ENCODE assay signal across 25 cellular contexts in genomic region chr20:39347626-39348025, GRCh38.
A peak's percentile ranks its signal among the peaks of the same experiment; 100 is the strongest.
DNase-seq lines count a peak whose midpoint lies in the region; ATAC-seq, FAIRE-seq and TF ChIP-seq lines count a peak whose summit lies in the region.
"Had no signal": no experiment of that assay in that cellular context is flagged by ENCODE, and none has a peak within 500 bp of the region (broad histone marks: within the 10 kb centered on the region; RNA-seq: fewer than 3 reads in every experiment).

No MANE protein-coding gene starts in this region.

- peak; percentile 60 for FAIRE-seq in bronchial epithelial cell (lab: Jason Lieb, UNC)
- FAIRE-seq: A204.1, D721Med, G401.6, GM12891, GM19239 had no signal

- intact Hi-C loops in natural killer cell (cut with micrococcal nuclease) (no loop called here), Caco-2 (cut with micrococcal nuclease; ENCODE audit: unreplicated experiment) (no loop called here)

- CTCF ChIA-PET in Caco-2 (lab: Charles Lee): no interaction called here

- H3K4me3 ChIP-seq in bronchial epithelial cell (ENCODE audit: low read depth, low read length) (no peak overlapping the region), lung (no peak overlapping the region), Caco-2 (ENCODE audit: low read depth, low read length) (no peak overlapping the region)
- H3K4me3 ChIP-seq: BLaER1 had no signal

- TF ChIP-seq CTCF in natural killer cell (IDR thresholded peaks at IDR 0.05) (no peak), bronchial epithelial cell (IDR thresholded peaks at IDR 0.05; ENCODE audit: insufficient read depth, low read length, severe bottlenecking) (no peak), lung (IDR thresholded peaks at IDR 0.05; ENCODE audit: control extremely low read depth, extremely low read depth) (no peak), progenitor cell of endocrine pancreas (IDR thresholded peaks at IDR 0.05; ENCODE audit: unreplicated experiment) (no peak), Caco-2 (IDR thresholded peaks at IDR 0.05; ENCODE audit: insufficient read depth in 1 of 2, low read depth in 1 of 2, low read length in 1 of 2, severe bottlenecking in 1 of 2, unreplicated experiment in 1 of 2) (no peak)

- BruUV-seq in Caco-2 (replicated peaks; lab: Mats Ljungman, UMichigan): no TSS peak

- POLR2A ChIA-PET in Caco-2 (lab: Charles Lee): no interaction called here

- no peak overlapping the region for H3K27ac ChIP-seq in lung (ENCODE audit: low read depth in 1 of 2, low read length in 1 of 2)
- H3K27ac ChIP-seq: BLaER1 had no signal

- peaks cover 2 to 16% of the 10 kb centered on the region in 2 donors for H3K27me3 Mint-ChIP-seq in natural killer cell treated with Interleukin-12 subunit alpha and Interleukin-12 subunit beta and Interleukin-15 and Interleukin-18, amount 100 ng/mL, for 72 hours
- H3K27me3 Mint-ChIP-seq in natural killer cell (ENCODE audit: low read depth in 2 of 2): peaks cover 0 to 3% of the 10 kb centered on the region in 2 donors
- no peaks in the 10 kb centered on the region for H3K27me3 Mint-ChIP-seq in progenitor cell of endocrine pancreas
- H3K27me3 Mint-ChIP-seq in Caco-2 (ENCODE audit: insufficient read depth, unreplicated experiment): peaks cover 11% of the 10 kb centered on the region
- H3K27me3 Mint-ChIP-seq: CD4-positive, CD25-positive, alpha-beta regulatory T cell had no signal

- H3K4me1 ChIP-seq in lung (ENCODE audit: control insufficient read depth in 2 of 2, insufficient read depth in 2 of 2, low read length in 2 of 2): peaks cover 0 to 1% of the 10 kb centered on the region in 2 donors
- H3K4me1 ChIP-seq in Caco-2: no peaks in the 10 kb centered on the region
- H3K4me1 ChIP-seq: BE2C, BLaER1 had no signal

- peak; percentile 44 to 55 for ATAC-seq in natural killer cell treated with Interleukin-12 subunit alpha and Interleukin-12 subunit beta and Interleukin-15 and Interleukin-18, amount 100 ng/mL, for 72 hours
- no peak for ATAC-seq in natural killer cell
- ATAC-seq in lung (ENCODE audit: insufficient read depth, low FRiP score): peak; percentile 19

- no peaks in the 10 kb centered on the region for H3K4me1 Mint-ChIP-seq in natural killer cell treated with Interleukin-12 subunit alpha and Interleukin-12 subunit beta and Interleukin-15 and Interleukin-18, amount 100 ng/mL, for 72 hours (ENCODE audit: low read depth in 2 of 2)
- no peaks in the 10 kb centered on the region for H3K4me1 Mint-ChIP-seq in natural killer cell
- H3K4me1 Mint-ChIP-seq in progenitor cell of endocrine pancreas (ENCODE audit: low read depth): no peaks in the 10 kb centered on the region
- no peaks in the 10 kb centered on the region for H3K4me1 Mint-ChIP-seq in Caco-2 (ENCODE audit: low read depth, unreplicated experiment)
- H3K4me1 Mint-ChIP-seq: CD14-positive monocyte; CD4-positive, alpha-beta memory T cell; CD4-positive, CD25-positive, alpha-beta regulatory T cell; CD8-positive, alpha-beta memory T cell had no signal

- no peaks in the 10 kb centered on the region for H3K36me3 ChIP-seq in bronchial epithelial cell (ENCODE audit: control insufficient read depth, insufficient read depth, low read length)
- no peaks in the 10 kb centered on the region for H3K36me3 ChIP-seq in lung (ENCODE audit: control insufficient read depth in 2 of 2, insufficient read depth in 2 of 2, low read length in 2 of 2)
- no peaks in the 10 kb centered on the region for H3K36me3 ChIP-seq in Caco-2 (ENCODE audit: control insufficient read depth, insufficient read depth, low read length)
- H3K36me3 ChIP-seq: BE2C, BLaER1 had no signal

- H3K27me3 ChIP-seq in bronchial epithelial cell (ENCODE audit: control insufficient read depth, insufficient read depth, low read length) (no peaks in the 10 kb centered on the region), lung (ENCODE audit: control insufficient read depth, insufficient read depth) (no peaks in the 10 kb centered on the region), Caco-2 (replicated peaks; ENCODE audit: control insufficient read depth, insufficient read depth, low read length) (no peaks in the 10 kb centered on the region)
- H3K27me3 ChIP-seq: BE2C, BLaER1 had no signal

- peaks cover 10% of the 10 kb centered on the region for H3K36me3 Mint-ChIP-seq in natural killer cell treated with Interleukin-12 subunit alpha and Interleukin-12 subunit beta and Interleukin-15 and Interleukin-18, amount 100 ng/mL, for 72 hours
- H3K36me3 Mint-ChIP-seq in natural killer cell (peaks cover 11% of the 10 kb centered on the region), progenitor cell of endocrine pancreas (ENCODE audit: insufficient read depth) (no peaks in the 10 kb centered on the region), Caco-2 (ENCODE audit: insufficient read depth, unreplicated experiment) (no peaks in the 10 kb centered on the region)
- H3K36me3 Mint-ChIP-seq: CD14-positive monocyte; CD4-positive, alpha-beta memory T cell; CD4-positive, CD25-positive, alpha-beta regulatory T cell had no signal

- H3K4me3 Mint-ChIP-seq in natural killer cell treated with Interleukin-12 subunit alpha and Interleukin-12 subunit beta and Interleukin-15 and Interleukin-18, amount 100 ng/mL, for 72 hours: no peak overlapping the region
- H3K4me3 Mint-ChIP-seq in natural killer cell: no peak overlapping the region
- no peak overlapping the region for H3K4me3 Mint-ChIP-seq in progenitor cell of endocrine pancreas (ENCODE audit: low read depth)
- H3K4me3 Mint-ChIP-seq in Caco-2 (ENCODE audit: unreplicated experiment): no peak overlapping the region
- H3K4me3 Mint-ChIP-seq: CD14-positive monocyte; CD4-positive, alpha-beta memory T cell; CD4-positive, CD25-positive, alpha-beta regulatory T cell; CD8-positive, alpha-beta memory T cell had no signal

- H3K9me3 ChIP-seq in lung (ENCODE audit: control insufficient read depth in 2 of 2, insufficient read depth in 1 of 2, low read length in 1 of 2): peaks cover 5 to 12% of the 10 kb centered on the region in 2 donors
- peaks cover 18% of the 10 kb centered on the region for H3K9me3 ChIP-seq in Caco-2
- H3K9me3 ChIP-seq: BE2C had no signal

- H3K27ac Mint-ChIP-seq in natural killer cell treated with Interleukin-12 subunit alpha and Interleukin-12 subunit beta and Interleukin-15 and Interleukin-18, amount 100 ng/mL, for 72 hours: no peak overlapping the region
- no peak overlapping the region for H3K27ac Mint-ChIP-seq in natural killer cell
- no peak overlapping the region for H3K27ac Mint-ChIP-seq in progenitor cell of endocrine pancreas
- H3K27ac Mint-ChIP-seq in Caco-2 (ENCODE audit: unreplicated experiment): no peak overlapping the region
- H3K27ac Mint-ChIP-seq: CD14-positive monocyte; CD4-positive, alpha-beta memory T cell; CD4-positive, CD25-positive, alpha-beta regulatory T cell; CD8-positive, alpha-beta memory T cell had no signal

- no peak for DNase-seq in natural killer cell treated with Interleukin-12 subunit alpha and Interleukin-12 subunit beta and Interleukin-15 and Interleukin-18, amount 100 ng/mL, for 72 hours (ENCODE audit: low spot score)
- DNase-seq in natural killer cell: no peak
- DNase-seq in bronchial epithelial cell (ENCODE audit: low read depth): no peak
- no peak for DNase-seq in lung (ENCODE audit: low spot score)
- no peak for DNase-seq in progenitor cell of endocrine pancreas (ENCODE audit: low spot score, unreplicated experiment)
- no peak for DNase-seq in erythroblast (lab: John Stamatoyannopoulos, UW)
- no peak for DNase-seq in Caco-2
- DNase-seq: 8988T; ACHN; BE2C; C1 segment of cervical spinal cord; Calu3; CD4-positive, alpha-beta memory T cell; CD4-positive, CD25-positive, alpha-beta regulatory T cell; CD8-positive, alpha-beta memory T cell; COR-L47; DMS79 treated with DMSO at 0.1 percent for 48 hours; GF-D8 had no signal

- 97 to 98% methylated on average over 5 of the region's 5 CpGs for WGBS in lung, 2 donors

- TF ChIP-seq POLR2A in erythroblast (IDR thresholded peaks at IDR 0.05; ENCODE audit: low read length): no peak

- H3K9me3 Mint-ChIP-seq in natural killer cell treated with Interleukin-12 subunit alpha and Interleukin-12 subunit beta and Interleukin-15 and Interleukin-18, amount 100 ng/mL, for 72 hours: peaks cover 7% of the 10 kb centered on the region
- peaks cover 6 to 22% of the 10 kb centered on the region in 2 donors for H3K9me3 Mint-ChIP-seq in natural killer cell
- peaks cover 20% of the 10 kb centered on the region for H3K9me3 Mint-ChIP-seq in progenitor cell of endocrine pancreas (ENCODE audit: low read depth)
- peaks cover 23% of the 10 kb centered on the region for H3K9me3 Mint-ChIP-seq in Caco-2 (ENCODE audit: unreplicated experiment)

Comparison
In these comparisons a context has a peak if more than half of its experiments do, and no peak if none do; other contexts are left out.
1. ATAC-seq: peak in natural killer cell treated with Interleukin-12 subunit alpha and Interleukin-12 subunit beta and Interleukin-15 and Interleukin-18, amount 100 ng/mL, for 72 hours (2 of 2) and lung (single experiment); none in natural killer cell (0 of 3).